ENCODE assay signal across 1 cellular context in genomic region chr19:40441719-40442253, GRCh38.
TF ChIP-seq lines count a peak whose summit lies in the region.

No MANE protein-coding gene starts in this region.

TF ChIP-seq in IMR-90, 13 proteins besides CTCF, POLR2A, EP300 and RAD21 (continued from another document):
- no peak for TF ChIP-seq SMC3 (IDR thresholded peaks at IDR 0.05; ENCODE audit: low read depth, low read length)
- TF ChIP-seq NFE2L2 (IDR thresholded peaks at IDR 0.05; ENCODE audit: low read depth, low read length), result no peak
